In the genomic region with DNA sequence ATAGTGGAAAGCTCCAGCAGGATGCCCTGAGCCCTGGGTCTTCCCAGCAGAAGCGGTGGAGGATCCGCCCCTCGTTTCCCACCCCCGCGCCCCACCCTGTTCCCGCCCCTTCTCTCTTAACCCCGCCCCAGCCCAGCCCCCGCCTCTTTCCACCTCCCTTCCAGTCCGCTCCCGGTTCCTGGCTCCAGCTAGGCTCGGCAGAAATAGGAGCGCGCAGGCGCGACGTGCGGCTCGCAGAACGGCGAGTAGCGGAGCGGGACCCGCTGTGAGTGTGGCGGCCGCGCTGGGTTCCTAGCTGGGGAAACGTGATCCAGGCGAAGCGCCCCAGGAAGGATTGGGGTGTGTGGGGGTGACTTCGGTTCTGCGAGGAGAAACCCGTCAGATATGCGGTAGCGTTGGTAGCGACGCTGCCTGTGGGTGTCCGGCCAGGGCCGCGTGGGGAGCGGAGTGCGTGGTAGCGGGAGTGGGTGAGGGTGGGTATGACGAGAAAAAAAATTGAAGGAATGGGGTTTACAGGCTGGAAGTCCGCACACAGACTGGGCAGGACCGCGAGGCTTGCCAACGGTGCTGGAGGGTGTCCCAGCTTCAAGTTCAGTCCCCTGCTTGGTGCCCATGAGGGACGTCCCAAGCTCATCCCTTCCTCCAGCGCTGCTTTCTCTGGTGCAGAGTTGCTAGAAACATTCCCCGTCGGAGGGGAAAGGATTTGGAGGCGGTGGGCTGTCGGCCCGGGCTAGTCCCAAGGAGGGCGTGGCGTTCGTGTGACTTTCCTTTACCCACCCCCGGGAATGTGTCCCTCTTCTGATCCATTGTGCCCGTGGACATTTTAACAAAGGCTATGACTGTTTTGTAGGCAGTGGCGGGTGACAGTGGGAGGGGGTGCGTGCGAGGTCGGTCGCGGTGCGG, we compare ENCODE assay signal across 8 cellular contexts. TPM values are rescaled to one million over a fixed set of nuclear protein-coding genes. Genes with fewer than 3 reads are reported as not detected.
DNase-seq lines count a peak whose midpoint lies in the region; ATAC-seq lines count a peak whose summit lies in the region.

A gene (plus strand): TSS at position 234 of the 903 bp plus-strand sequence. CDS start 56,886 bp downstream, outside the sequence.

- H3K9ac ChIP-seq in neuronal stem cell (ENCODE audit: low read depth, low read length, poor library complexity): peak within 1 kb of the TSS; percentile 88

- H2AFZ ChIP-seq in neuronal stem cell (ENCODE audit: low read length): peak within 1 kb of the TSS; percentile 90

- no peak within 1 kb of the TSS for H2BK5ac ChIP-seq in neuronal stem cell (ENCODE audit: low read length)

- no peak within 1 kb of the TSS for H3K23ac ChIP-seq in neuronal stem cell (ENCODE audit: low read depth, low read length, poor library complexity)

- H4K91ac ChIP-seq in neuronal stem cell (ENCODE audit: low read depth, low read length, poor library complexity): no peak within 1 kb of the TSS

- H3K4me1 ChIP-seq in neuronal stem cell (ENCODE audit: control insufficient read depth in 2 of 2, insufficient read depth in 1 of 2, low read depth in 1 of 2, low read length in 2 of 2): peaks cover 0 to 4% of the 10 kb centered on the region in 2 donors

- peak within 1 kb of the TSS; percentile 49 for H3K27ac ChIP-seq in neuronal stem cell (replicated peaks; ENCODE audit: low read length)

- H3K27me3 ChIP-seq in neuronal stem cell (ENCODE audit: control insufficient read depth in 3 of 3, insufficient read depth in 3 of 3, low read depth in 1 of 3, low read length in 3 of 3): no peaks in the 10 kb centered on the region

- no peak within 1 kb of the TSS for H2BK120ac ChIP-seq in neuronal stem cell (ENCODE audit: low read depth, low read length)

- peak within 1 kb of the TSS; percentile 83 for H3K18ac ChIP-seq in neuronal stem cell (ENCODE audit: low read length)

- no peaks in the 10 kb centered on the region for H3K36me3 ChIP-seq in neuronal stem cell (replicated peaks in 1 of 2; ENCODE audit: control insufficient read depth in 2 of 2, insufficient read depth in 2 of 2, low read length in 2 of 2)

- no peak within 1 kb of the TSS for H4K8ac ChIP-seq in neuronal stem cell (ENCODE audit: low read depth, low read length)

- H3K9me3 ChIP-seq in neuronal stem cell (replicated peaks in 1 of 2; ENCODE audit: control insufficient read depth in 2 of 2, insufficient read depth in 1 of 2, low read depth in 1 of 2, low read length in 2 of 2): no peaks in the 10 kb centered on the region

- no peaks in the 10 kb centered on the region for H3K79me1 ChIP-seq in neuronal stem cell (ENCODE audit: low read depth, low read length)

- DNase-seq in EH (ENCODE audit: low read depth) (peak; percentile 86), NCI-H1930 (lab: John Stamatoyannopoulos, UW) (peak; percentile 58 to 65), amniotic stem cell (lab: John Stamatoyannopoulos, UW) (peak; percentile 25), cardiac septum (ENCODE audit: low spot score) (peak; percentile 88), neuronal stem cell (ENCODE audit: low spot score) (peak; percentile 70)

- no CpG with 5 or more reads among the region's 66 CpGs for WGBS in neuronal stem cell (ENCODE audit: extremely low coverage in 2 of 2, insufficient read length in 2 of 2, insufficient replicate concordance in 1 of 2), 2 donors

- H3K14ac ChIP-seq in neuronal stem cell (ENCODE audit: low read length): no peak within 1 kb of the TSS

- no peak for ATAC-seq in HG03354 (IDR thresholded peaks at IDR 0.05; ENCODE audit: poor library complexity, severe bottlenecking, unreplicated experiment)
- no peak for ATAC-seq in HG02970 (IDR thresholded peaks at IDR 0.05; ENCODE audit: low FRiP score, unreplicated experiment)
- no peak for ATAC-seq in GM19324 (IDR thresholded peaks at IDR 0.05; ENCODE audit: low FRiP score, unreplicated experiment)

- H3K4ac ChIP-seq in neuronal stem cell (ENCODE audit: low read length): no peak within 1 kb of the TSS

- no peak within 1 kb of the TSS for H2BK12ac ChIP-seq in neuronal stem cell (ENCODE audit: low read length)

- H2AK5ac ChIP-seq in neuronal stem cell (ENCODE audit: low read depth, low read length): no peak within 1 kb of the TSS

- intact Hi-C loops in cardiac septum (cut with DNase I): no loop called here

- H3K4me2 ChIP-seq in neuronal stem cell (ENCODE audit: insufficient read depth, low read length, poor library complexity, severe bottlenecking): peak within 1 kb of the TSS; percentile 56

- no peak within 1 kb of the TSS for H2BK15ac ChIP-seq in neuronal stem cell (ENCODE audit: low read length)

- H3K4me3 ChIP-seq in neuronal stem cell (ENCODE audit: low read length in 2 of 2): peak within 1 kb of the TSS; percentile 55 to 95

RNA-seq across cellular contexts. Expression of the gene that starts here (rescaled TPM):
- total RNA-seq in cardiac septum: 9.8 TPM
- polyA plus RNA-seq in neuronal stem cell (2013, experiment 1 of 2): 3.4 TPM
- 3.3 TPM for polyA plus RNA-seq in neuronal stem cell (2013, experiment 2 of 2)

Comparison
In these comparisons a context has a peak if more than half of its experiments do, and no peak if none do; other contexts are left out.
1. DNase-seq: peak in every context shown above with its lines; median percentile 88 in cardiac septum; 86 in EH; 70 in neuronal stem cell; 62 in NCI-H1930; 25 in amniotic stem cell.